ENCODE assay signal across 19 cellular contexts in genomic region chr19:13399746-13400145, GRCh38.
DNase-seq lines count a peak whose midpoint lies in the region; ATAC-seq, FAIRE-seq and TF ChIP-seq lines count a peak whose summit lies in the region.
"Had no signal": no experiment of that assay in that cellular context is flagged by ENCODE, and none has a peak within 500 bp of the region (broad histone marks: within the 10 kb centered on the region; RNA-seq: fewer than 3 reads in every experiment).

No MANE protein-coding gene starts in this region.

- TF ChIP-seq POLR2A in K562 (conservative IDR thresholded peaks at IDR 0.05) = no peak
- TF ChIP-seq POLR2A in adrenal gland (IDR thresholded peaks at IDR 0.05) = no peak

- H3K27ac ChIP-seq in AG04450 (ENCODE audit: low read depth, low read length) = peak overlapping the region; percentile 95
- H3K27ac ChIP-seq in HUES48 (ENCODE audit: low read depth, low read length) = peak overlapping the region; percentile 18
- peak overlapping the region; percentile 90 for H3K27ac ChIP-seq in K562 (ENCODE audit: extremely low read depth, low read depth, low read length)
- H3K27ac ChIP-seq in mesenchymal stem cell (ENCODE audit: low read length, poor library complexity, severe bottlenecking) = peak overlapping the region; percentile 70
- no peak overlapping the region for H3K27ac ChIP-seq in psoas muscle
- H3K27ac ChIP-seq in neural progenitor cell = no peak overlapping the region
- no peak overlapping the region for H3K27ac ChIP-seq in adrenal gland
- H3K27ac ChIP-seq: Peyer's patch had no signal

- H2BK12ac ChIP-seq in mesenchymal stem cell (ENCODE audit: low read length in 2 of 2) = no peak overlapping the region

- TF ChIP-seq CTCF in AG04450 (IDR thresholded peaks at IDR 0.05; ENCODE audit: low read depth, low read length) = no peak
- no peak for TF ChIP-seq CTCF in K562 (IDR thresholded peaks at IDR 0.05 in 2 of 3, conservative IDR thresholded peaks at IDR 0.05 in 1 of 3; ENCODE audit: insufficient read depth in 2 of 3, low read depth in 1 of 3, low read length in 3 of 3)
- no peak for TF ChIP-seq CTCF in psoas muscle (IDR thresholded peaks at IDR 0.05)
- TF ChIP-seq CTCF in neural progenitor cell (IDR thresholded peaks at IDR 0.05) = no peak
- TF ChIP-seq CTCF in adrenal gland (IDR thresholded peaks at IDR 0.05) = no peak

- H2AFZ ChIP-seq in K562 (ENCODE audit: low read depth, low read length) (peak overlapping the region; percentile 76), mesenchymal stem cell (ENCODE audit: low read depth, low read length) (no peak overlapping the region), neural progenitor cell (replicated peaks) (no peak overlapping the region)

- no peak overlapping the region for H3K27ac Mint-ChIP-seq in neural progenitor cell
- H3K27ac Mint-ChIP-seq: CD8-positive, alpha-beta T cell had no signal

- no peak overlapping the region for H3K4ac ChIP-seq in mesenchymal stem cell (ENCODE audit: low read depth in 1 of 2, low read length in 2 of 2)

- intact Hi-C loops in K562 (cut with micrococcal nuclease) (no loop called here), psoas muscle (cut with DNase I) (no loop called here), adrenal gland (cut with DNase I) (no loop called here)

- no peak overlapping the region for H3K9ac ChIP-seq in HUES48 (ENCODE audit: low read depth, low read length)
- peak overlapping the region; percentile 48 to 53; a peak in 3 of 4 replicates for H3K9ac ChIP-seq in K562 (ENCODE audit: insufficient read depth in 1 of 2, low read depth in 2 of 2, low read length in 2 of 2)
- peak overlapping the region; percentile 85 for H3K9ac ChIP-seq in mesenchymal stem cell (ENCODE audit: low read length)
- no peak overlapping the region for H3K9ac ChIP-seq in neural progenitor cell

- no peak overlapping the region for H3K18ac ChIP-seq in mesenchymal stem cell (ENCODE audit: low read depth in 1 of 2, low read length in 2 of 2)

- H3K79me2 ChIP-seq in K562 (ENCODE audit: control insufficient read depth, insufficient read depth, low read length) (no peaks in the 10 kb centered on the region), neural progenitor cell (ENCODE audit: low read depth) (no peaks in the 10 kb centered on the region)

- peaks cover 6% of the 10 kb centered on the region for H3K9me3 Mint-ChIP-seq in neural progenitor cell
- H3K9me3 Mint-ChIP-seq: CD8-positive, alpha-beta T cell had no signal

- H3K4me1 ChIP-seq in HUES48 (ENCODE audit: control insufficient read depth, insufficient read depth, low read length) (peaks cover 5% of the 10 kb centered on the region; the same call in 1 of the 2 replicates), K562 (replicated peaks in 1 of 2; ENCODE audit: control insufficient read depth in 2 of 2, insufficient read depth in 2 of 2, low read length in 2 of 2) (peaks cover 13 to 32% of the 10 kb centered on the region in 2 experiments; a peak in 4 of 5 replicates), mesenchymal stem cell (ENCODE audit: control insufficient read depth, insufficient read depth, low read depth, low read length) (peaks cover 10% of the 10 kb centered on the region), psoas muscle (no peaks in the 10 kb centered on the region), neural progenitor cell (peaks cover 4% of the 10 kb centered on the region), adrenal gland (replicated peaks in 1 of 2) (no peaks in the 10 kb centered on the region)
- H3K4me1 ChIP-seq: HAP-1, Peyer's patch had no signal

- no peak overlapping the region for H3K4me3 ChIP-seq in AG04450 (ENCODE audit: low read depth, low read length)
- no peak overlapping the region for H3K4me3 ChIP-seq in HUES48 (ENCODE audit: low read depth, low read length)
- H3K4me3 ChIP-seq in K562 = no peak overlapping the region
- peak overlapping the region in 1 of 2 experiments; percentile 23 for H3K4me3 ChIP-seq in mesenchymal stem cell (ENCODE audit: insufficient read depth in 1 of 2, low read depth in 1 of 2, low read length in 2 of 2)
- H3K4me3 ChIP-seq in psoas muscle = no peak overlapping the region
- no peak overlapping the region for H3K4me3 ChIP-seq in neural progenitor cell
- no peak overlapping the region for H3K4me3 ChIP-seq in adrenal gland
- H3K4me3 ChIP-seq: HAP-1, Peyer's patch had no signal

- no peak for DNase-seq in AG04450 (ENCODE audit: low read depth, low spot score)
- peak; percentile 20 to 47 (median 43) for DNase-seq in K562 (ENCODE audit: extremely low read depth in 1 of 4, low spot score in 3 of 4)
- DNase-seq in mesenchymal stem cell = no peak
- no peak for DNase-seq in psoas muscle
- no peak for DNase-seq in neural progenitor cell (ENCODE audit: low spot score)
- no peak for DNase-seq in adrenal gland
- DNase-seq in DMS53 (lab: John Stamatoyannopoulos, UW) = no peak
- DNase-seq: BE2C; CD8-positive, alpha-beta T cell; GF-D8; MV-4-11; NCI-H1417 treated with DMSO at 0.1 percent for 48 hours; NCI-H2029; NCI-H2171 treated with DMSO at 0.1 percent for 48 hours; NCI-H82; Peyer's patch had no signal

- H3K27me3 ChIP-seq in AG04450 (ENCODE audit: control insufficient read depth, insufficient read depth, low read length) (no peaks in the 10 kb centered on the region), HUES48 (ENCODE audit: control insufficient read depth, insufficient read depth, low read length) (no peaks in the 10 kb centered on the region), K562 (ENCODE audit: control insufficient read depth in 2 of 2, insufficient read depth in 2 of 2, low read length in 2 of 2) (no peaks in the 10 kb centered on the region), mesenchymal stem cell (ENCODE audit: control insufficient read depth in 1 of 2, insufficient read depth in 1 of 2, low read length in 2 of 2) (no peaks in the 10 kb centered on the region), psoas muscle (ENCODE audit: insufficient read depth in 3 of 3, low read length in 2 of 3) (peaks cover 0 to 2% (median 0%) of the 10 kb centered on the region in 3 donors), neural progenitor cell (no peaks in the 10 kb centered on the region), adrenal gland (no peaks in the 10 kb centered on the region)
- H3K27me3 ChIP-seq: Peyer's patch had no signal

- no peaks in the 10 kb centered on the region for H3K36me3 Mint-ChIP-seq in neural progenitor cell
- H3K36me3 Mint-ChIP-seq: CD8-positive, alpha-beta T cell had no signal

- TF ChIP-seq EP300 in K562 (IDR thresholded peaks at IDR 0.05; ENCODE audit: low read length) = no peak

- BruUV-seq in K562 (replicated peaks; lab: Mats Ljungman, UMichigan) = no TSS peak

- H4K91ac ChIP-seq in mesenchymal stem cell (ENCODE audit: low read length) = no peak overlapping the region

- 23% methylated on average over 5 of the region's 5 CpGs for WGBS in K562 (ENCODE audit: insufficient coverage, low coverage, missing lambda C conversion rate)
- WGBS in mesenchymal stem cell = 71% methylated on average over 4 of the region's 5 CpGs
- 71 to 78% (median 74%) methylated on average over 5 of the region's 5 CpGs for WGBS in psoas muscle, 3 donors
- 65 to 75% (median 68%) methylated on average over 5 of the region's 5 CpGs for WGBS in adrenal gland, 4 donors

- ATAC-seq in K562 = no peak
- no peak for ATAC-seq in psoas muscle
- ATAC-seq: CD8-positive, alpha-beta T cell had no signal

- H3K4me1 Mint-ChIP-seq in neural progenitor cell = peaks cover 23% of the 10 kb centered on the region

- POLR2A ChIA-PET in AG04450 (lab: Yijun Ruan, JAX) = no interaction called here
- POLR2A ChIA-PET in K562 (lab: Yijun Ruan, JAX) = no interaction called here

- no peaks in the 10 kb centered on the region for H3K79me1 ChIP-seq in mesenchymal stem cell (replicated peaks; ENCODE audit: low read length, poor library complexity, severe bottlenecking)

- H3K4me3 Mint-ChIP-seq in neural progenitor cell = no peak overlapping the region
- H3K4me3 Mint-ChIP-seq: CD8-positive, alpha-beta T cell had no signal

- H2BK5ac ChIP-seq in mesenchymal stem cell (ENCODE audit: low read depth, low read length, poor library complexity, severe bottlenecking) = peak overlapping the region; percentile 4

- CTCF ChIA-PET in AG04450 (lab: Charles Lee) = no interaction called here
- CTCF ChIA-PET in K562 (lab: Yijun Ruan, JAX; ENCODE audit: low intra/inter-chr PET ratio) = no interaction called here

- FAIRE-seq in K562 (lab: Jason Lieb, UNC) = peak; percentile 72
- FAIRE-seq: D721Med had no signal

- no peak overlapping the region for H3K23ac ChIP-seq in mesenchymal stem cell (ENCODE audit: low read length in 2 of 2)

- H3K14ac ChIP-seq in mesenchymal stem cell (ENCODE audit: low read length in 2 of 2) = no peak overlapping the region

- no peaks in the 10 kb centered on the region for H3F3A ChIP-seq in neural progenitor cell (ENCODE audit: low read depth)

- H4K20me1 ChIP-seq in K562 (replicated peaks; ENCODE audit: control insufficient read depth, insufficient read depth, low read length) = no peaks in the 10 kb centered on the region
- H4K20me1 ChIP-seq in neural progenitor cell (ENCODE audit: low read depth) = no peaks in the 10 kb centered on the region

- H3K36me3 ChIP-seq in HUES48 (ENCODE audit: control insufficient read depth, insufficient read depth, low read length) = no peaks in the 10 kb centered on the region
- H3K36me3 ChIP-seq in K562 (ENCODE audit: control insufficient read depth, insufficient read depth, low read length) = no peaks in the 10 kb centered on the region
- H3K36me3 ChIP-seq in mesenchymal stem cell (ENCODE audit: control insufficient read depth in 1 of 2, insufficient read depth in 2 of 2, low read depth in 1 of 2, low read length in 2 of 2) = no peaks in the 10 kb centered on the region
- H3K36me3 ChIP-seq in psoas muscle (ENCODE audit: insufficient read depth in 1 of 2, low read depth in 1 of 2) = no peaks in the 10 kb centered on the region
- H3K36me3 ChIP-seq in neural progenitor cell = no peaks in the 10 kb centered on the region
- no peaks in the 10 kb centered on the region for H3K36me3 ChIP-seq in adrenal gland (replicated peaks in 1 of 2)
- H3K36me3 ChIP-seq: BE2C, HAP-1, Peyer's patch had no signal

- H3K27me3 Mint-ChIP-seq in neural progenitor cell (ENCODE audit: insufficient read depth, low read depth) = peaks cover 4% of the 10 kb centered on the region

- H2BK15ac ChIP-seq in mesenchymal stem cell (ENCODE audit: low read depth, poor library complexity, severe bottlenecking) = no peak overlapping the region

- H4K8ac ChIP-seq in mesenchymal stem cell (ENCODE audit: low read length) = no peak overlapping the region

- peak overlapping the region; percentile 50 for H3K4me2 ChIP-seq in K562 (ENCODE audit: insufficient read depth, low read length)
- H3K4me2 ChIP-seq in mesenchymal stem cell (ENCODE audit: low read length, poor library complexity, severe bottlenecking) = no peak overlapping the region
- no peak overlapping the region for H3K4me2 ChIP-seq in neural progenitor cell

- no peak overlapping the region for H2BK120ac ChIP-seq in mesenchymal stem cell (ENCODE audit: low read depth, low read length)

- no peak overlapping the region for H2AK5ac ChIP-seq in mesenchymal stem cell (ENCODE audit: low read length, severe bottlenecking)

- H3K9me1 ChIP-seq in K562 (ENCODE audit: control insufficient read depth, insufficient read depth, low read length) = no peaks in the 10 kb centered on the region

- H3K9me3 ChIP-seq in AG04450 (ENCODE audit: control insufficient read depth, insufficient read depth, low read length) (peaks cover 7% of the 10 kb centered on the region; the same call in 1 of the 2 replicates), HUES48 (ENCODE audit: control insufficient read depth, insufficient read depth, low read length) (no peaks in the 10 kb centered on the region), K562 (replicated peaks; ENCODE audit: control insufficient read depth, insufficient read depth, low read depth, low read length) (peaks cover 8% of the 10 kb centered on the region), mesenchymal stem cell (ENCODE audit: control insufficient read depth, low read length) (peaks cover 7% of the 10 kb centered on the region), psoas muscle (peaks cover 7% of the 10 kb centered on the region), neural progenitor cell (ENCODE audit: low read depth) (no peaks in the 10 kb centered on the region), adrenal gland (replicated peaks in 1 of 3) (no peaks in the 10 kb centered on the region)
- H3K9me3 ChIP-seq: BE2C, HAP-1 had no signal

- in situ Hi-C loops in K562 (cut with MboI) = no loop called here

- TF ChIP-seq RAD21 in K562 (CRISPR knock-in tag; conservative IDR thresholded peaks at IDR 0.05 in 1 of 2, IDR thresholded peaks at IDR 0.05 in 1 of 2) = no peak

Comparison
In these comparisons a context has a peak if more than half of its experiments do, and no peak if none do; other contexts are left out.
1. DNase-seq: peak in K562 (4 of 4); none in AG04450 (single experiment), mesenchymal stem cell (single experiment), psoas muscle (0 of 2), neural progenitor cell (single experiment), adrenal gland (0 of 7) and DMS53 (single experiment).
2. H3K27ac ChIP-seq: peak in AG04450 (single experiment), HUES48 (single experiment), K562 (single experiment) and mesenchymal stem cell (single experiment); none in psoas muscle (single experiment), neural progenitor cell (single experiment) and adrenal gland (0 of 5).
3. H3K9ac ChIP-seq: peak in K562 (2 of 2) and mesenchymal stem cell (single experiment); none in HUES48 (single experiment) and neural progenitor cell (single experiment).